ENCODE assay signal across 9 cellular contexts in genomic region chr19:17778621-17779280, GRCh38. TPM values are rescaled to one million over a fixed set of nuclear protein-coding genes. Genes with fewer than 3 reads are reported as not detected.
DNase-seq lines count a peak whose midpoint lies in the region; ATAC-seq, FAIRE-seq and TF ChIP-seq lines count a peak whose summit lies in the region.
"Had no signal": no experiment of that assay in that cellular context is flagged by ENCODE, and none has a peak within 500 bp of the region (broad histone marks: within the 10 kb centered on the region; RNA-seq: fewer than 3 reads in every experiment).

No MANE protein-coding gene starts in this region.

- H3K4me3 ChIP-seq in keratinocyte (ENCODE audit: control insufficient read depth in 2 of 3, extremely low read depth in 1 of 3, insufficient read depth in 2 of 3, low read depth in 1 of 3, low read length in 3 of 3): peak overlapping the region; percentile 32 to 37 (median 37)
- H3K4me3 ChIP-seq in CD8-positive, alpha-beta memory T cell (ENCODE audit: low read length): no peak overlapping the region

- peaks cover 33% of the 10 kb centered on the region for H3K36me3 Mint-ChIP-seq in activated CD4-positive, alpha-beta T cell treated with anti-CD3 and anti-CD28 coated beads, Interleukin-2, amount 10 ng/mL, durations not matched to agents 7 days and 5 days (ENCODE audit: low read depth)
- peaks cover 0 to 60% (median 8%) of the 10 kb centered on the region in 3 donors for H3K36me3 Mint-ChIP-seq in CD8-positive, alpha-beta memory T cell

- peaks cover 3% of the 10 kb centered on the region for H3K4me1 ChIP-seq in keratinocyte (ENCODE audit: control insufficient read depth, extremely low read depth, insufficient read depth, low read length)
- peaks cover under 1% of the 10 kb centered on the region for H3K4me1 ChIP-seq in CD8-positive, alpha-beta memory T cell (ENCODE audit: insufficient read depth, low read length)

- CTCF ChIA-PET in activated CD4-positive, alpha-beta T cell treated with anti-CD3 and anti-CD28 coated beads, Interleukin-2, amount 10 ng/mL, durations not matched to agents 7 days and 5 days (lab: Charles Lee): no interaction called here
- CTCF ChIA-PET in CD8-positive, alpha-beta memory T cell (lab: Charles Lee): interaction anchor here (1.1 to 4.5 kb wide), 2 partner anchors 41 to 75 kb away, joined by 3 to 23 read pairs; no protein-coding TSS in a partner anchor

- FAIRE-seq in keratinocyte (lab: Jason Lieb, UNC): no peak

- no peak overlapping the region for H3K4me3 Mint-ChIP-seq in activated CD4-positive, alpha-beta T cell treated with anti-CD3 and anti-CD28 coated beads, Interleukin-2, amount 10 ng/mL, durations not matched to agents 7 days and 5 days
- no peak overlapping the region for H3K4me3 Mint-ChIP-seq in CD8-positive, alpha-beta memory T cell

- H2AFZ ChIP-seq in keratinocyte (ENCODE audit: control insufficient read depth, low read length): peak overlapping the region; percentile 70

- H3K9ac ChIP-seq in keratinocyte (ENCODE audit: control insufficient read depth, extremely low read depth, insufficient read depth, low read length): peak overlapping the region; percentile 22

- peak overlapping the region; percentile 64 for H3K4me2 ChIP-seq in keratinocyte (ENCODE audit: control insufficient read depth, extremely low read depth, insufficient read depth, low read depth, low read length)

- DNase-seq in activated CD4-positive, alpha-beta T cell treated with anti-CD3 and anti-CD28 coated beads, Interleukin-2, amount 10 ng/mL, durations not matched to agents 7 days and 5 days: no peak
- DNase-seq in activated CD4-positive, alpha-beta T cell treated with anti-CD3 and anti-CD28 coated beads, Interleukin-2, amount 50 U/mL, for 48 hours: no peak
- DNase-seq in T47D (ENCODE audit: low read depth in 1 of 2, low spot score in 1 of 2) (peak; percentile 32 to 92), keratinocyte (ENCODE audit: low read depth, low spot score) (no peak), substantia nigra (lab: John Stamatoyannopoulos, UW) (no peak), NCI-H1092 (lab: John Stamatoyannopoulos, UW) (no peak)
- no peak for DNase-seq in CD8-positive, alpha-beta memory T cell

- H3K27ac Mint-ChIP-seq in activated CD4-positive, alpha-beta T cell treated with anti-CD3 and anti-CD28 coated beads, Interleukin-2, amount 10 ng/mL, durations not matched to agents 7 days and 5 days: peak overlapping the region; percentile 7
- H3K27ac Mint-ChIP-seq in CD8-positive, alpha-beta memory T cell: peak overlapping the region in 1 of 8 donors; percentile 5

- H3K9me3 ChIP-seq in keratinocyte (ENCODE audit: control insufficient read depth, low read depth, low read length): no peaks in the 10 kb centered on the region
- H3K9me3 ChIP-seq in CD8-positive, alpha-beta memory T cell (ENCODE audit: low read length): no peaks in the 10 kb centered on the region

- H3K36me3 ChIP-seq in keratinocyte (ENCODE audit: control insufficient read depth in 2 of 2, extremely low read depth in 1 of 2, insufficient read depth in 2 of 2, low read length in 2 of 2): no peaks in the 10 kb centered on the region
- peaks cover 15% of the 10 kb centered on the region for H3K36me3 ChIP-seq in CD8-positive, alpha-beta memory T cell (ENCODE audit: insufficient read depth, low read length)

- no peaks in the 10 kb centered on the region for H3K9me3 Mint-ChIP-seq in activated CD4-positive, alpha-beta T cell treated with anti-CD3 and anti-CD28 coated beads, Interleukin-2, amount 10 ng/mL, durations not matched to agents 7 days and 5 days
- no peaks in the 10 kb centered on the region for H3K9me3 Mint-ChIP-seq in CD8-positive, alpha-beta memory T cell

- no peak for ATAC-seq in GM19463 (IDR thresholded peaks at IDR 0.05; ENCODE audit: unreplicated experiment)

- no peaks in the 10 kb centered on the region for H3K27me3 Mint-ChIP-seq in activated CD4-positive, alpha-beta T cell treated with anti-CD3 and anti-CD28 coated beads, Interleukin-2, amount 10 ng/mL, durations not matched to agents 7 days and 5 days
- H3K27me3 Mint-ChIP-seq in CD8-positive, alpha-beta memory T cell: peaks cover 0 to 1% of the 10 kb centered on the region in 2 donors

- POLR2A ChIA-PET in activated CD4-positive, alpha-beta T cell treated with anti-CD3 and anti-CD28 coated beads, Interleukin-2, amount 10 ng/mL, durations not matched to agents 7 days and 5 days (lab: Charles Lee): no interaction called here
- POLR2A ChIA-PET in CD8-positive, alpha-beta memory T cell (lab: Charles Lee): interaction anchor here (0.6 kb wide), 1 partner anchor 34 kb away, joined by 4 read pairs; no protein-coding TSS in a partner anchor

- no peaks in the 10 kb centered on the region for H3K9me1 ChIP-seq in keratinocyte (ENCODE audit: control insufficient read depth, extremely low read depth, insufficient read depth, low read length)

- H4K20me1 ChIP-seq in keratinocyte (ENCODE audit: control insufficient read depth, extremely low read depth, insufficient read depth, low read length): no peaks in the 10 kb centered on the region

- dilution Hi-C loops in keratinocyte (cut with MboI; ENCODE audit: extremely low pct_ligation_motif_present, low sequenced_read_pairs): no loop called here

- peaks cover 19% of the 10 kb centered on the region for H3K4me1 Mint-ChIP-seq in activated CD4-positive, alpha-beta T cell treated with anti-CD3 and anti-CD28 coated beads, Interleukin-2, amount 10 ng/mL, durations not matched to agents 7 days and 5 days
- H3K4me1 Mint-ChIP-seq in CD8-positive, alpha-beta memory T cell: peaks cover 0 to 9% (median 5%) of the 10 kb centered on the region in 3 donors

- H3K79me2 ChIP-seq in keratinocyte (ENCODE audit: control insufficient read depth, insufficient read depth, low read length): no peaks in the 10 kb centered on the region

- no peak for TF ChIP-seq CTCF in keratinocyte (optimal IDR thresholded peaks at IDR 0.05 in 1 of 3, IDR thresholded peaks at IDR 0.05 in 1 of 3, conservative IDR thresholded peaks at IDR 0.05 in 1 of 3; ENCODE audit: extremely low read depth in 1 of 3, insufficient read depth in 2 of 3, low read length in 3 of 3)

- peaks cover 5% of the 10 kb centered on the region for H3K27me3 ChIP-seq in keratinocyte (ENCODE audit: control insufficient read depth, extremely low read depth, insufficient read depth, low read length)
- no peaks in the 10 kb centered on the region for H3K27me3 ChIP-seq in CD8-positive, alpha-beta memory T cell (ENCODE audit: insufficient read depth, low read length, poor library complexity, severe bottlenecking)

- H3K27ac ChIP-seq in keratinocyte (ENCODE audit: control insufficient read depth, insufficient read depth, low read length) (no peak overlapping the region), substantia nigra (ENCODE audit: low read depth, low read length, poor library complexity, severe bottlenecking) (peak overlapping the region; percentile 50)
- H3K27ac ChIP-seq in CD8-positive, alpha-beta memory T cell (ENCODE audit: low read depth, low read length): no peak overlapping the region

- in situ Hi-C loops in T47D (cut with HindIII; ENCODE audit: low pct_unique_long_range_greater_than_20kb, low sequenced_read_pairs): no loop called here

RNA-seq across cellular contexts. Expression of gene B3GNT3, which starts 16.2 kb away (rescaled TPM):
- under 1 TPM; 0.35 to 0.81 TPM for total RNA-seq in activated CD4-positive, alpha-beta T cell treated with anti-CD3 and anti-CD28 coated beads, Interleukin-2, amount 10 ng/mL, durations not matched to agents 7 days and 5 days
- 3.6 to 5.1 TPM (median 4.4 TPM) in 3 replicates for polyA plus RNA-seq in keratinocyte
- polyA plus RNA-seq in keratinocyte (2011; ENCODE audit: low read depth): 0.59 TPM
- polyA plus RNA-seq in keratinocyte (2011; cell fraction: cytosol; rRNA removed): 1.9 and 2.4 TPM in 2 replicates
- 6.2 and 7.7 TPM in 2 replicates for polyA plus RNA-seq in keratinocyte (2011; cell fraction: nucleus; rRNA removed)
- 6.2 and 7.2 TPM in 2 replicates for polyA plus RNA-seq in keratinocyte (2012; ENCODE audit: low replicate concordance)
- polyA minus RNA-seq in keratinocyte: 4.9 to 12.7 TPM (median 4.9 TPM) in 3 replicates
- 5.4 TPM for polyA minus RNA-seq in keratinocyte (2011; cell fraction: cytosol; rRNA and poly(A)+ RNA removed)
- 6.3 and 9.2 TPM in 2 replicates for polyA minus RNA-seq in keratinocyte (2011; cell fraction: nucleus; rRNA and poly(A)+ RNA removed)
- total RNA-seq in CD8-positive, alpha-beta memory T cell: not detected
- polyA plus RNA-seq in CD8-positive, alpha-beta memory T cell: not detected
- total RNA-seq: activated CD8-positive, alpha-beta memory T cell treated with anti-CD3 and anti-CD28 coated beads for 36 hours had no signal

RNA-seq across cellular contexts. Expression of gene FCHO1, which starts 27.5 kb away (rescaled TPM):
- 10 to 100 TPM; 76.3 to 84.1 TPM for total RNA-seq in activated CD4-positive, alpha-beta T cell treated with anti-CD3 and anti-CD28 coated beads, Interleukin-2, amount 10 ng/mL, durations not matched to agents 7 days and 5 days
- polyA plus RNA-seq in keratinocyte: 0.14 to 0.22 TPM (median 0.21 TPM) in 3 replicates
- 2.6 TPM for polyA plus RNA-seq in keratinocyte (2011; ENCODE audit: low read depth)
- polyA plus RNA-seq in keratinocyte (2011; cell fraction: cytosol; rRNA removed): 0.36 and 0.81 TPM in 2 replicates
- 0.42 and 0.69 TPM in 2 replicates for polyA plus RNA-seq in keratinocyte (2011; cell fraction: nucleus; rRNA removed)
- polyA plus RNA-seq in keratinocyte (2012; ENCODE audit: low replicate concordance): 3.3 and 4.1 TPM in 2 replicates
- polyA minus RNA-seq in keratinocyte: 0.26 to 5.0 TPM (median 0.66 TPM) in 3 replicates
- polyA minus RNA-seq in keratinocyte (2011; cell fraction: cytosol; rRNA and poly(A)+ RNA removed): 4.6 TPM
- not detected in 2 replicates for polyA minus RNA-seq in keratinocyte (2011; cell fraction: nucleus; rRNA and poly(A)+ RNA removed)
- 10 to 100 TPM; 37.7 to 38.7 TPM for total RNA-seq in CD8-positive, alpha-beta memory T cell
- polyA plus RNA-seq in CD8-positive, alpha-beta memory T cell: 23.0 TPM

RNA-seq across cellular contexts. Expression of gene INSL3, which starts 42.6 kb away (rescaled TPM):
- 1 to 10 TPM; 6.8 to 7.4 TPM for total RNA-seq in activated CD4-positive, alpha-beta T cell treated with anti-CD3 and anti-CD28 coated beads, Interleukin-2, amount 10 ng/mL, durations not matched to agents 7 days and 5 days
- polyA plus RNA-seq in keratinocyte: 0.19 to 0.24 TPM in 2 of 3 replicates, not detected in the other
- polyA plus RNA-seq in keratinocyte (2011; ENCODE audit: low read depth): not detected
- polyA plus RNA-seq in keratinocyte (2011; cell fraction: cytosol; rRNA removed): 0.62 and 0.94 TPM in 2 replicates
- 0.42 TPM in 1 of 2 replicates, not detected in the other for polyA plus RNA-seq in keratinocyte (2011; cell fraction: nucleus; rRNA removed)
- polyA plus RNA-seq in keratinocyte (2012; ENCODE audit: low replicate concordance): 0.16 and 0.99 TPM in 2 replicates
- 0.51 to 1.5 TPM in 2 of 3 replicates, not detected in the other for polyA minus RNA-seq in keratinocyte
- not detected for polyA minus RNA-seq in keratinocyte (2011; cell fraction: cytosol; rRNA and poly(A)+ RNA removed)
- not detected in 2 replicates for polyA minus RNA-seq in keratinocyte (2011; cell fraction: nucleus; rRNA and poly(A)+ RNA removed)
- 1 to 10 TPM; 1.8 to 2.9 TPM for total RNA-seq in CD8-positive, alpha-beta memory T cell
- polyA plus RNA-seq in CD8-positive, alpha-beta memory T cell: 2.6 TPM

RNA-seq across cellular contexts. Expression of gene MAP1S, which starts 59.5 kb away (rescaled TPM):
- 10 to 100 TPM; 75.3 to 75.7 TPM for total RNA-seq in activated CD4-positive, alpha-beta T cell treated with anti-CD3 and anti-CD28 coated beads, Interleukin-2, amount 10 ng/mL, durations not matched to agents 7 days and 5 days
- polyA plus RNA-seq in keratinocyte: 3.7 to 10.7 TPM (median 4.4 TPM) in 3 replicates
- 14.1 TPM for polyA plus RNA-seq in keratinocyte (2011; ENCODE audit: low read depth)
- polyA plus RNA-seq in keratinocyte (2011; cell fraction: cytosol; rRNA removed): 7.0 and 12.9 TPM in 2 replicates
- polyA plus RNA-seq in keratinocyte (2011; cell fraction: nucleus; rRNA removed): 14.1 and 20.7 TPM in 2 replicates
- polyA plus RNA-seq in keratinocyte (2012; ENCODE audit: low replicate concordance): 19.4 and 32.2 TPM in 2 replicates
- polyA minus RNA-seq in keratinocyte: 16.1 to 99.8 TPM (median 17.3 TPM) in 3 replicates
- polyA minus RNA-seq in keratinocyte (2011; cell fraction: cytosol; rRNA and poly(A)+ RNA removed): 78.3 TPM
- polyA minus RNA-seq in keratinocyte (2011; cell fraction: nucleus; rRNA and poly(A)+ RNA removed): 15.6 and 35.6 TPM in 2 replicates
- total RNA-seq in CD8-positive, alpha-beta memory T cell: 10 to 100 TPM; 66.1 to 72.3 TPM
- 43.0 TPM for polyA plus RNA-seq in CD8-positive, alpha-beta memory T cell

Comparison
In these comparisons a context has a peak if more than half of its experiments do, and no peak if none do; other contexts are left out.
1. DNase-seq: peak in T47D (2 of 2); none in activated CD4-positive, alpha-beta T cell treated with anti-CD3 and anti-CD28 coated beads, Interleukin-2, amount 10 ng/mL, durations not matched to agents 7 days and 5 days (single experiment), activated CD4-positive, alpha-beta T cell treated with anti-CD3 and anti-CD28 coated beads, Interleukin-2, amount 50 U/mL, for 48 hours (0 of 2), keratinocyte (single experiment), substantia nigra (0 of 49), CD8-positive, alpha-beta memory T cell (0 of 5) and NCI-H1092 (single experiment).